ENCODE assay signal across 22 cellular contexts in genomic region chr5:157085930-157086329, GRCh38. TPM values are rescaled to one million over a fixed set of nuclear protein-coding genes. Genes with fewer than 3 reads are reported as not detected.
"Had no signal": no experiment of that assay in that cellular context is flagged by ENCODE, and none has a peak within 500 bp of the region (broad histone marks: within the 10 kb centered on the region; RNA-seq: fewer than 3 reads in every experiment).

No MANE protein-coding gene starts in this region.

- H3K27me3 Mint-ChIP-seq: activated T-helper 17 cell treated with anti-CD3 and anti-CD28 coated beads, Interleukin-2, amount 50 U/mL, for 72 hours; naive thymus-derived CD8-positive, alpha-beta T cell; stimulated activated naive B cell treated with anti-CD40 and anti-IgM and Interleukin-4, amounts not matched to agents 10 μg/mL and 1 μg/mL and 100 μg/mL, for 72 hours had no signal

- H3K36me3 Mint-ChIP-seq: mesothelial cell of epicardium had no signal

- H3K27ac Mint-ChIP-seq: activated naive CD4-positive, alpha-beta T cell treated with anti-CD3 and anti-CD28 coated beads, Interleukin-2, amount 50 U/mL, for 72 hours; activated T-helper 17 cell treated with anti-CD3 and anti-CD28 coated beads, Interleukin-2, amount 50 U/mL, for 72 hours; mesothelial cell of epicardium; naive thymus-derived CD8-positive, alpha-beta T cell; stimulated activated naive B cell treated with anti-CD40 and anti-IgM and Interleukin-4, amounts not matched to agents 10 μg/mL and 1 μg/mL and 100 μg/mL, for 72 hours; T-helper 2 cell treated with Interferon-gamma antibody and Interleukin-4, amounts not matched to agents 5 μg/mL and 100 μg/mL, for 36 hours had no signal

- ATAC-seq: activated naive CD4-positive, alpha-beta T cell treated with anti-CD3 and anti-CD28 coated beads, Interleukin-2, amount 50 U/mL, for 72 hours; activated T-helper 17 cell treated with anti-CD3 and anti-CD28 coated beads, Interleukin-2, amount 50 U/mL, for 72 hours; foreskin keratinocyte; naive thymus-derived CD8-positive, alpha-beta T cell; stimulated activated naive B cell treated with anti-CD40 and anti-IgM and Interleukin-4, amounts not matched to agents 10 μg/mL and 1 μg/mL and 100 μg/mL, for 72 hours had no signal

- DNase-seq: activated CD4-positive, alpha-beta T cell treated with anti-CD3 and anti-CD28 coated beads, Interleukin-2, amount 50 U/mL, for 1 hour; activated CD4-positive, CD25-positive, alpha-beta regulatory T cell treated with anti-CD3 and anti-CD28 coated beads, Interleukin-2, amount 50 U/mL, for 72 hours; activated T-cell treated with anti-CD3 and anti-CD28 coated beads, Interleukin-2, amount 50 U/mL, for 1 hour; central memory CD4-positive, alpha-beta T cell; dermis blood vessel endothelial cell; effector CD8-positive, alpha-beta T cell; foreskin keratinocyte; hippocampal formation; left ventricle myocardium inferior; naive thymus-derived CD8-positive, alpha-beta T cell; stimulated activated CD4-positive, alpha-beta T cell treated with anti-CD3 and anti-CD28 coated beads, Interleukin-2, amount 100 ng/mL, for 48 hours; stimulated activated CD8-positive, alpha-beta memory T cell treated with anti-CD3 and anti-CD28 coated beads, Interleukin-4, amount 100 ng/mL, for 48 hours; stimulated activated naive B cell treated with anti-CD40 and anti-IgM and Interleukin-4, amounts not matched to agents 10 μg/mL and 1 μg/mL and 100 μg/mL, for 72 hours; testis; trophoblast cell; WERI-Rb-1 had no signal

- H3K4me3 Mint-ChIP-seq: activated T-helper 17 cell treated with anti-CD3 and anti-CD28 coated beads, Interleukin-2, amount 50 U/mL, for 72 hours; mesothelial cell of epicardium; naive thymus-derived CD8-positive, alpha-beta T cell; stimulated activated naive B cell treated with anti-CD40 and anti-IgM and Interleukin-4, amounts not matched to agents 10 μg/mL and 1 μg/mL and 100 μg/mL, for 72 hours; T-helper 2 cell treated with Interferon-gamma antibody and Interleukin-4, amounts not matched to agents 5 μg/mL and 100 μg/mL, for 36 hours had no signal

- H3K9me3 Mint-ChIP-seq: activated naive CD4-positive, alpha-beta T cell treated with anti-CD3 and anti-CD28 coated beads, Interleukin-2, amount 50 U/mL, for 72 hours; activated T-helper 17 cell treated with anti-CD3 and anti-CD28 coated beads, Interleukin-2, amount 50 U/mL, for 72 hours; mesothelial cell of epicardium; stimulated activated naive B cell treated with anti-CD40 and anti-IgM and Interleukin-4, amounts not matched to agents 10 μg/mL and 1 μg/mL and 100 μg/mL, for 72 hours; T-helper 2 cell treated with Interferon-gamma antibody and Interleukin-4, amounts not matched to agents 5 μg/mL and 100 μg/mL, for 36 hours had no signal

- H3K4me1 Mint-ChIP-seq: activated T-helper 17 cell treated with anti-CD3 and anti-CD28 coated beads, Interleukin-2, amount 50 U/mL, for 72 hours; mesothelial cell of epicardium had no signal

RNA-seq across cellular contexts. Expression of gene HAVCR2, which starts 22.9 kb away (rescaled TPM):
- total RNA-seq: foreskin keratinocyte, lung microvascular endothelial cell had no signal

RNA-seq across cellular contexts. Expression of gene HAVCR1, which starts 27.0 kb away (rescaled TPM):
- total RNA-seq: foreskin keratinocyte, left ventricle myocardium inferior, lung microvascular endothelial cell, vagina had no signal
